In genomic region chr1:26225033-26225831, GRCh38 we compare ENCODE assay signal across 1 cellular context.
TF ChIP-seq lines count a peak whose summit lies in the region.

No MANE protein-coding gene starts in this region.

TF ChIP-seq in HepG2, 621 proteins besides CTCF, POLR2A, EP300 and RAD21 (continued from another document and continues in another):
- TF ChIP-seq ZNF142 (CRISPR knock-in tag; IDR thresholded peaks at IDR 0.05) = peak; percentile 65; the same call in 1 of the 2 replicates
- no peak for TF ChIP-seq FOXM1 (CRISPR knock-in tag; IDR thresholded peaks at IDR 0.05)
- TF ChIP-seq RBFOX2 (IDR thresholded peaks at IDR 0.05; ENCODE audit: low read depth, low read length) = peak; percentile 84
- peak; percentile 43 for TF ChIP-seq MAX (IDR thresholded peaks at IDR 0.05)
- no peak for TF ChIP-seq RFX3 (CRISPR knock-in tag; IDR thresholded peaks at IDR 0.05)
- no peak for TF ChIP-seq ZNF790 (CRISPR knock-in tag; IDR thresholded peaks at IDR 0.05; ENCODE audit: borderline replicate concordance)
- peak; percentile 68 for TF ChIP-seq POLR2G (IDR thresholded peaks at IDR 0.05; ENCODE audit: low read depth, low read length)
- TF ChIP-seq ZSCAN21 (CRISPR knock-in tag; IDR thresholded peaks at IDR 0.05; ENCODE audit: borderline replicate concordance) = no peak
- TF ChIP-seq ZNF329 (CRISPR knock-in tag; IDR thresholded peaks at IDR 0.05; ENCODE audit: low read depth) = peak; percentile 8
- no peak for TF ChIP-seq ADNP (CRISPR knock-in tag; IDR thresholded peaks at IDR 0.05)
- TF ChIP-seq KLF6 (CRISPR knock-in tag; IDR thresholded peaks at IDR 0.05) = peak; percentile 21; the same call in 1 of the 2 replicates
- no peak for TF ChIP-seq ZNF281 (CRISPR knock-in tag; IDR thresholded peaks at IDR 0.05; ENCODE audit: borderline replicate concordance)
- no peak for TF ChIP-seq SMAD3 (CRISPR knock-in tag; IDR thresholded peaks at IDR 0.05)
- TF ChIP-seq ZBTB2 (CRISPR knock-in tag; IDR thresholded peaks at IDR 0.05; ENCODE audit: low read depth) = no peak
- peak; percentile 52; the same call in 1 of the 2 replicates for TF ChIP-seq ZNF160 (CRISPR knock-in tag; IDR thresholded peaks at IDR 0.05)
- TF ChIP-seq ZNF709 (CRISPR knock-in tag; IDR thresholded peaks at IDR 0.05) = no peak
- no peak for TF ChIP-seq ZNF558 (CRISPR knock-in tag; IDR thresholded peaks at IDR 0.05; ENCODE audit: borderline replicate concordance)
- TF ChIP-seq ASH2L (IDR thresholded peaks at IDR 0.05; ENCODE audit: insufficient read length, low read depth, low read length) = no peak
- no peak for TF ChIP-seq HNF1A (IDR thresholded peaks at IDR 0.05; ENCODE audit: low read depth)
- 0 out of 2 replicates have a peak, but pooled peaks have one; percentile 20 for TF ChIP-seq HNF1A (CRISPR knock-in tag; IDR thresholded peaks at IDR 0.05; ENCODE audit: borderline replicate concordance)
- TF ChIP-seq FOXP4 (CRISPR knock-in tag; IDR thresholded peaks at IDR 0.05) = peak; percentile 28; the same call in 1 of the 2 replicates
- TF ChIP-seq TBL1XR1 (IDR thresholded peaks at IDR 0.05; ENCODE audit: borderline replicate concordance, low read length, partially characterized antibody) = peak; percentile 53
- peak; percentile 41; the same call in 1 of the 2 replicates for TF ChIP-seq ZNF777 (CRISPR knock-in tag; IDR thresholded peaks at IDR 0.05)
- TF ChIP-seq ZNF572 (CRISPR knock-in tag; IDR thresholded peaks at IDR 0.05) = no peak
- peak; percentile 68 for TF ChIP-seq ZNF143 (CRISPR knock-in tag; IDR thresholded peaks at IDR 0.05)
- peak; percentile 56; the same call in 1 of the 2 replicates for TF ChIP-seq MIER3 (CRISPR knock-in tag; IDR thresholded peaks at IDR 0.05; ENCODE audit: borderline replicate concordance)
- TF ChIP-seq BHLHE40 (IDR thresholded peaks at IDR 0.05; ENCODE audit: low read length) = peak; percentile 83
- peak; percentile 91 for TF ChIP-seq ZNF292 (CRISPR knock-in tag; IDR thresholded peaks at IDR 0.05; ENCODE audit: borderline replicate concordance, low read depth)
- TF ChIP-seq ZNF891 (CRISPR knock-in tag; IDR thresholded peaks at IDR 0.05) = peak; percentile 61; the same call in 1 of the 2 replicates
- no peak for TF ChIP-seq MLXIP (CRISPR knock-in tag; IDR thresholded peaks at IDR 0.05; ENCODE audit: borderline replicate concordance)
- TF ChIP-seq POGZ (CRISPR knock-in tag; IDR thresholded peaks at IDR 0.05) = peak; percentile 57; the same call in 1 of the 2 replicates
- no peak for TF ChIP-seq BATF2 (CRISPR knock-in tag; IDR thresholded peaks at IDR 0.05)
- TF ChIP-seq ZBTB42 (CRISPR knock-in tag; IDR thresholded peaks at IDR 0.05) = 0 out of 2 replicates have a peak, but pooled peaks have one; percentile 30
- no peak for TF ChIP-seq ZNF136 (CRISPR knock-in tag; IDR thresholded peaks at IDR 0.05; ENCODE audit: low read depth)
- peak; percentile 38; the same call in 1 of the 2 replicates for TF ChIP-seq CBX5 (CRISPR knock-in tag; IDR thresholded peaks at IDR 0.05; ENCODE audit: borderline replicate concordance)
- TF ChIP-seq ERF (CRISPR knock-in tag; IDR thresholded peaks at IDR 0.05) = peak; percentile 52; the same call in 1 of the 2 replicates
